7 cellular contexts compared by ENCODE assay signal in the genomic region with DNA sequence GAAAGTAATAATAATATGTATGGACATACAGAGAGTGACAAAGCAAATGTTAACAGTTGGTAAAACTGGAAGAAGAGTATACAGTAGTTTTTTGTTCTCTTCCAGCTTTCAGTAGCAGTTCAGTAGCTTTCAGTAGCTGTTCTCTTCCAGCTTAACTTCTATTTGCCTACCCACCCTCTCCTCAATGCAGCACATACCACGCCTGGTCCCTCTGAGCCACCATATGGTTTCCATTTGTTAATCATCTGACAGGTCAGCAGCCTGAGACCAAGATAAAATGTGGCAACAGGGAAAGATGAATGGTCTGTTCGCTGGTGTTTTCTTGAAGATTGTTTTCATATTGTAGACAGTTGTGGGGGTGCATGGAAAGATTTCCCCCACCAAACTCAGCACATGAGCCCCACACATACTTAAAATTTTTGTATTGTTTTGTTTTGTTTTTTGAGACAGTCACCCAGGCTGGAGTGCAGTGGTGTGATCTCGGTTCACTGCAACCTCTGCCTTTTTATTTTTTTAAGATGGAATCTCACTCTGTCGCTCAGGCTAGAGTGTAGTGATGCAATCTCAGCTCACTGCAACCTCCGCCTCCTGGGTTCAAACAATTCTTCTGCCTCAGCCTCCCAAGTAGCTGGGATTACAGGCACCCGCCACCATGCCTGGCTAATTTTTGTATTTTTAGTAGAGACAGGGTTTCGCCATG. TPM values are rescaled to one million over a fixed set of nuclear protein-coding genes. Genes with fewer than 3 reads are reported as not detected.
A peak's percentile ranks its signal among the peaks of the same experiment; 100 is the strongest.
DNase-seq lines count a peak whose midpoint lies in the region; ATAC-seq and TF ChIP-seq lines count a peak whose summit lies in the region.
"Not testable (repeated sequence)": the region's sequence is repeated elsewhere in the genome, so short reads cannot be mapped to it uniquely, and the experiment has no call there.

No MANE protein-coding gene starts in this region.

- not testable (repeated sequence) for H3K4ac ChIP-seq in IMR-90 (ENCODE audit: low read depth, low read length)

- not testable (repeated sequence) for H3K14ac ChIP-seq in IMR-90 (replicated peaks; ENCODE audit: low read depth, low read length)

- CTCF ChIA-PET in IMR-90 (lab: Yijun Ruan, JAX), result not testable (repeated sequence)

- H3K56ac ChIP-seq in IMR-90 (ENCODE audit: extremely low read depth, insufficient read depth, low read length), result not testable (repeated sequence)

- H3K27me3 ChIP-seq in IMR-90 (ENCODE audit: control insufficient read depth, insufficient read depth, low read length); right cardiac atrium (ENCODE audit: control insufficient read depth, insufficient read depth): not testable (repeated sequence)

- peak overlapping the region; percentile 51 to 91 (median 80) for H3K27ac Mint-ChIP-seq in nephron

- intact Hi-C loops in IMR-90 (cut with micrococcal nuclease); right cardiac atrium (cut with DNase I): not testable (repeated sequence)

- in situ Hi-C loops in IMR-90 (cut with MboI; ENCODE audit: low sequenced_read_pairs), result not testable (repeated sequence)

- not testable (repeated sequence) for H2BK120ac ChIP-seq in IMR-90 (ENCODE audit: low read depth, low read length)

- H3K36me3 ChIP-seq in IMR-90 (ENCODE audit: control insufficient read depth, insufficient read depth, low read length), result not testable (repeated sequence)

- H3K27ac ChIP-seq in IMR-90 (ENCODE audit: insufficient read depth, low read length); right cardiac atrium (ENCODE audit: low read length): not testable (repeated sequence)

- not testable (repeated sequence) for H2BK20ac ChIP-seq in IMR-90 (ENCODE audit: low read depth, low read length)

- DNase-seq in EH (ENCODE audit: low read depth) (peak; percentile 19), IMR-90 (peak; percentile 10), choroid plexus epithelial cell (ENCODE audit: low read depth) (peak; percentile 35), foreskin melanocyte (peak; percentile 0)
- not testable (repeated sequence) for DNase-seq in right cardiac atrium

- not testable (repeated sequence) for H3K36me3 Mint-ChIP-seq in nephron (ENCODE audit: low read depth)

- H4K8ac ChIP-seq in IMR-90 (ENCODE audit: low read depth in 2 of 2, low read length in 2 of 2), result not testable (repeated sequence)

- not testable (repeated sequence) for H2AFZ ChIP-seq in IMR-90 (replicated peaks; ENCODE audit: low read length, poor library complexity)

- H2AK9ac ChIP-seq in IMR-90 (replicated peaks; ENCODE audit: low read depth, low read length, poor library complexity), result not testable (repeated sequence)

- H4K20me1 ChIP-seq in IMR-90 (ENCODE audit: insufficient read depth, low read length), result not testable (repeated sequence)

- not testable (repeated sequence) for H3K79me1 ChIP-seq in IMR-90 (ENCODE audit: low read depth in 1 of 2, low read length in 2 of 2)

- not testable (repeated sequence) for H3K9me3 ChIP-seq in IMR-90 (ENCODE audit: control insufficient read depth, insufficient read depth, low read length); right cardiac atrium (ENCODE audit: control insufficient read depth, low read length)

- H3K4me3 Mint-ChIP-seq in nephron, result peak overlapping the region in 1 of 3 experiments; percentile 10

- not testable (repeated sequence) for H3K4me1 Mint-ChIP-seq in nephron

- not testable (repeated sequence) for H3K4me1 ChIP-seq in IMR-90 (ENCODE audit: control insufficient read depth, insufficient read depth, low read length); right cardiac atrium (ENCODE audit: control insufficient read depth, insufficient read depth, low read length)

- dilution Hi-C loops in IMR-90 (cut with HindIII; ENCODE audit: low sequenced_read_pairs, unreplicated experiment), result not testable (repeated sequence)

- H3K9me3 Mint-ChIP-seq in nephron, result not testable (repeated sequence)

- not testable (repeated sequence) for H2BK5ac ChIP-seq in IMR-90 (ENCODE audit: low read depth, low read length, poor library complexity, severe bottlenecking)

- H3K18ac ChIP-seq in IMR-90 (ENCODE audit: low read depth, low read length), result not testable (repeated sequence)

- not testable (repeated sequence) for TF ChIP-seq CTCF in IMR-90 (conservative IDR thresholded peaks at IDR 0.05; ENCODE audit: low read depth, low read length); choroid plexus epithelial cell (conservative IDR thresholded peaks at IDR 0.05; ENCODE audit: low read depth, low read length); nephron (IDR thresholded peaks at IDR 0.05; ENCODE audit: unreplicated experiment in 3 of 3)

- WGBS in IMR-90 (ENCODE audit: extremely low coverage in 2 of 2, insufficient read length in 1 of 2), 2 experiments, result no CpG with 5 or more reads among the region's 7 CpGs
- WGBS in right cardiac atrium, result 40% methylated on average over 5 of the region's 7 CpGs

- H3K27me3 Mint-ChIP-seq in nephron (ENCODE audit: low read depth), result not testable (repeated sequence)

- ATAC-seq in IMR-90 (ENCODE audit: low read depth), result peak; percentile 88
- peak; percentile 80 for ATAC-seq in SK-N-SH treated with all-trans-retinoic acid at 6 μM for 48 hours
- peak; percentile 71 to 89 for ATAC-seq in right cardiac atrium

- not testable (repeated sequence) for H3K9ac ChIP-seq in IMR-90 (ENCODE audit: low read depth, low read length)

- not testable (repeated sequence) for H3K23ac ChIP-seq in IMR-90 (ENCODE audit: low read depth, low read length)

- TF ChIP-seq POLR2A in IMR-90 (IDR thresholded peaks at IDR 0.05; ENCODE audit: low read depth, low read length), result not testable (repeated sequence)

- POLR2A ChIA-PET in IMR-90 (lab: Charles Lee; ENCODE audit: unreplicated experiment), result not testable (repeated sequence)

- not testable (repeated sequence) for H2BK15ac ChIP-seq in IMR-90 (ENCODE audit: low read depth, low read length)

- H4K5ac ChIP-seq in IMR-90 (ENCODE audit: low read depth, low read length), result not testable (repeated sequence)

- not testable (repeated sequence) for BruUV-seq in IMR-90 (replicated peaks; lab: Mats Ljungman, UMichigan)

- H4K91ac ChIP-seq in IMR-90 (ENCODE audit: insufficient read depth, low read depth, low read length), result not testable (repeated sequence)

- H3K4me2 ChIP-seq in IMR-90 (ENCODE audit: low read depth, low read length), result not testable (repeated sequence)

- not testable (repeated sequence) for H2AK5ac ChIP-seq in IMR-90 (ENCODE audit: low read depth, low read length)

- H3K4me3 ChIP-seq in IMR-90 (ENCODE audit: insufficient read depth, low read depth, low read length); choroid plexus epithelial cell (ENCODE audit: low read depth, low read length); right cardiac atrium (ENCODE audit: low read length): not testable (repeated sequence)

- not testable (repeated sequence) for H3K9me1 ChIP-seq in IMR-90 (ENCODE audit: insufficient read depth, low read length)

- not testable (repeated sequence) for TF ChIP-seq RAD21 in IMR-90 (IDR thresholded peaks at IDR 0.05; ENCODE audit: low read length)

TF ChIP-seq in SK-N-SH treated with all-trans-retinoic acid at 6 μM for 48 hours, 23 proteins besides CTCF, POLR2A, EP300 and RAD21:
- peak; percentile 91 for TF ChIP-seq TCF4 (CRISPR knock-in tag; IDR thresholded peaks at IDR 0.05; ENCODE audit: borderline replicate concordance)
- TF ChIP-seq, protein P1, sequence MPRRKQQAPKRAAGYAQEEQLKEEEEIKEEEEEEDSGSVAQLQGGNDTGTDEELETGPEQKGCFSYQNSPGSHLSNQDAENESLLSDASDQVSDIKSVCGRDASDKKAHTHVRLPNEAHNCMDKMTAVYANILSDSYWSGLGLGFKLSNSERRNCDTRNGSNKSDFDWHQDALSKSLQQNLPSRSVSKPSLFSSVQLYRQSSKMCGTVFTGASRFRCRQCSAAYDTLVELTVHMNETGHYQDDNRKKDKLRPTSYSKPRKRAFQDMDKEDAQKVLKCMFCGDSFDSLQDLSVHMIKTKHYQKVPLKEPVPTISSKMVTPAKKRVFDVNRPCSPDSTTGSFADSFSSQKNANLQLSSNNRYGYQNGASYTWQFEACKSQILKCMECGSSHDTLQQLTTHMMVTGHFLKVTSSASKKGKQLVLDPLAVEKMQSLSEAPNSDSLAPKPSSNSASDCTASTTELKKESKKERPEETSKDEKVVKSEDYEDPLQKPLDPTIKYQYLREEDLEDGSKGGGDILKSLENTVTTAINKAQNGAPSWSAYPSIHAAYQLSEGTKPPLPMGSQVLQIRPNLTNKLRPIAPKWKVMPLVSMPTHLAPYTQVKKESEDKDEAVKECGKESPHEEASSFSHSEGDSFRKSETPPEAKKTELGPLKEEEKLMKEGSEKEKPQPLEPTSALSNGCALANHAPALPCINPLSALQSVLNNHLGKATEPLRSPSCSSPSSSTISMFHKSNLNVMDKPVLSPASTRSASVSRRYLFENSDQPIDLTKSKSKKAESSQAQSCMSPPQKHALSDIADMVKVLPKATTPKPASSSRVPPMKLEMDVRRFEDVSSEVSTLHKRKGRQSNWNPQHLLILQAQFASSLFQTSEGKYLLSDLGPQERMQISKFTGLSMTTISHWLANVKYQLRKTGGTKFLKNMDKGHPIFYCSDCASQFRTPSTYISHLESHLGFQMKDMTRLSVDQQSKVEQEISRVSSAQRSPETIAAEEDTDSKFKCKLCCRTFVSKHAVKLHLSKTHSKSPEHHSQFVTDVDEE (CRISPR knock-in tag; IDR thresholded peaks at IDR 0.05), result peak; percentile 86

RNA-seq across cellular contexts. Expression of a gene that starts 56.8 kb away (rescaled TPM):
- total RNA-seq in IMR-90 (2012; rRNA removed) (5.7 and 10.3 TPM in 2 replicates), right cardiac atrium (100 to 1,000 TPM in 1 of 4 donors, 10 to 100 TPM in 3; 53.0 to 113 (median 79.0) TPM)
- polyA plus RNA-seq in IMR-90 (2012; rRNA removed) (29.3 and 30.3 TPM in 2 replicates), right cardiac atrium (66.5 TPM)
- 18.0 and 25.3 TPM in 2 replicates for polyA plus RNA-seq in IMR-90 (2012; cell fraction: cytosol; rRNA removed)
- polyA plus RNA-seq in IMR-90 (2012; cell fraction: nucleus; rRNA removed; ENCODE audit: low replicate concordance), result 17.9 and 24.3 TPM in 2 replicates
